Comparison of ENCODE assay signal across 1 cellular context in genomic region chr2:191020742-191021381, GRCh38.
TF ChIP-seq lines count a peak whose summit lies in the region.

No MANE protein-coding gene starts in this region.

TF ChIP-seq in HepG2, 621 proteins besides CTCF, POLR2A, EP300 and RAD21 (continued from another document and continues in another):
- peak; percentile 28; the same call in 1 of the 2 replicates for TF ChIP-seq ARID4A (CRISPR knock-in tag; IDR thresholded peaks at IDR 0.05; ENCODE audit: borderline replicate concordance)
- TF ChIP-seq CHD4 (IDR thresholded peaks at IDR 0.05; ENCODE audit: borderline replicate concordance, low read length): no peak
- TF ChIP-seq ZMAT5 (CRISPR knock-in tag; IDR thresholded peaks at IDR 0.05; ENCODE audit: borderline replicate concordance, low read depth): no peak; the same call in none of the 2 replicates
- no peak for TF ChIP-seq E2F5 (CRISPR knock-in tag; conservative IDR thresholded peaks at IDR 0.05)
- no peak for TF ChIP-seq BRD4 (CRISPR knock-in tag; IDR thresholded peaks at IDR 0.05)
- TF ChIP-seq ZNF567 (CRISPR knock-in tag; IDR thresholded peaks at IDR 0.05; ENCODE audit: borderline replicate concordance): no peak
- TF ChIP-seq RARA (CRISPR knock-in tag; IDR thresholded peaks at IDR 0.05): no peak
- TF ChIP-seq ISX (CRISPR knock-in tag; conservative IDR thresholded peaks at IDR 0.05): no peak
- TF ChIP-seq ATF7 (IDR thresholded peaks at IDR 0.05): no peak
- TF ChIP-seq ATF7 (CRISPR knock-in tag; IDR thresholded peaks at IDR 0.05): no peak
- TF ChIP-seq BATF2 (CRISPR knock-in tag; IDR thresholded peaks at IDR 0.05): no peak
- TF ChIP-seq GMEB1 (CRISPR knock-in tag; IDR thresholded peaks at IDR 0.05; ENCODE audit: borderline replicate concordance): no peak
- no peak for TF ChIP-seq MYPOP (CRISPR knock-in tag; IDR thresholded peaks at IDR 0.05)
- no peak for TF ChIP-seq ATF5 (CRISPR knock-in tag; IDR thresholded peaks at IDR 0.05; ENCODE audit: low read depth)
- no peak for TF ChIP-seq ZNF496 (CRISPR knock-in tag; IDR thresholded peaks at IDR 0.05; ENCODE audit: insufficient replicate concordance)
- no peak for TF ChIP-seq PREB (CRISPR knock-in tag; IDR thresholded peaks at IDR 0.05)
- no peak for TF ChIP-seq TCF7 (IDR thresholded peaks at IDR 0.05; ENCODE audit: low read depth)
- TF ChIP-seq PHF21A (CRISPR knock-in tag; IDR thresholded peaks at IDR 0.05): no peak
- TF ChIP-seq SALL1 (CRISPR knock-in tag; IDR thresholded peaks at IDR 0.05): no peak
- TF ChIP-seq ZNF619 (CRISPR knock-in tag; IDR thresholded peaks at IDR 0.05): 0 out of 2 replicates have a peak, but pooled peaks have one; percentile 11
- no peak for TF ChIP-seq ZNF326 (CRISPR knock-in tag; IDR thresholded peaks at IDR 0.05; ENCODE audit: borderline replicate concordance)
- TF ChIP-seq ZMYM4 (CRISPR knock-in tag; IDR thresholded peaks at IDR 0.05): no peak
- no peak for TF ChIP-seq ZNF382 (CRISPR knock-in tag; IDR thresholded peaks at IDR 0.05; ENCODE audit: borderline replicate concordance)
- TF ChIP-seq MLXIP (CRISPR knock-in tag; IDR thresholded peaks at IDR 0.05; ENCODE audit: borderline replicate concordance): no peak
- no peak for TF ChIP-seq PBX3 (CRISPR knock-in tag; IDR thresholded peaks at IDR 0.05; ENCODE audit: borderline replicate concordance)
- TF ChIP-seq NFYC (CRISPR knock-in tag; IDR thresholded peaks at IDR 0.05): no peak
- no peak for TF ChIP-seq ZNF18 (CRISPR knock-in tag; IDR thresholded peaks at IDR 0.05; ENCODE audit: insufficient replicate concordance)
- TF ChIP-seq HIVEP1 (CRISPR knock-in tag; IDR thresholded peaks at IDR 0.05): no peak
- no peak for TF ChIP-seq ATF1 (CRISPR knock-in tag; IDR thresholded peaks at IDR 0.05)
- no peak for TF ChIP-seq ZNF33A (CRISPR knock-in tag; IDR thresholded peaks at IDR 0.05; ENCODE audit: borderline replicate concordance)
- no peak for TF ChIP-seq ZBTB1 (CRISPR knock-in tag; IDR thresholded peaks at IDR 0.05; ENCODE audit: borderline replicate concordance)
- no peak for TF ChIP-seq HNRNPLL (IDR thresholded peaks at IDR 0.05; ENCODE audit: low read depth, low read length, poor library complexity, severe bottlenecking)
- TF ChIP-seq KLF6 (CRISPR knock-in tag; IDR thresholded peaks at IDR 0.05): no peak
- TF ChIP-seq ATF7-NPFF (CRISPR knock-in tag; IDR thresholded peaks at IDR 0.05; ENCODE audit: low read depth): no peak
- no peak; the same call in 1 of the 2 replicates for TF ChIP-seq ZBED4 (CRISPR knock-in tag; IDR thresholded peaks at IDR 0.05; ENCODE audit: borderline replicate concordance)
- TF ChIP-seq HES4 (CRISPR knock-in tag; IDR thresholded peaks at IDR 0.05; ENCODE audit: borderline replicate concordance): no peak
- no peak; the same call in 1 of the 2 replicates for TF ChIP-seq ARNT2 (CRISPR knock-in tag; IDR thresholded peaks at IDR 0.05; ENCODE audit: low read depth)
- no peak for TF ChIP-seq ZNF160 (CRISPR knock-in tag; IDR thresholded peaks at IDR 0.05)
- 0 out of 2 replicates have a peak, but pooled peaks have one; percentile 7 for TF ChIP-seq DRAP1 (CRISPR knock-in tag; IDR thresholded peaks at IDR 0.05)
